Comparison of ENCODE assay signal across 8 cellular contexts in genomic region chr9:136052991-136053756, GRCh38. TPM values are rescaled to one million over a fixed set of nuclear protein-coding genes. Genes with fewer than 3 reads are reported as not detected.
DNase-seq lines count a peak whose midpoint lies in the region; ATAC-seq and TF ChIP-seq lines count a peak whose summit lies in the region.

No MANE protein-coding gene starts in this region.

- peaks cover 58% of the 10 kb centered on the region for H3K27me3 Mint-ChIP-seq in activated naive CD4-positive, alpha-beta T cell treated with anti-CD3 and anti-CD28 coated beads, Interleukin-2, amount 10 ng/mL, durations not matched to agents 7 days and 5 days
- H3K27me3 Mint-ChIP-seq in activated naive CD4-positive, alpha-beta T cell treated with anti-CD3 and anti-CD28 coated beads for 36 hours (ENCODE audit: low read depth) = peaks cover 8% of the 10 kb centered on the region

- peak overlapping the region; percentile 78 to 88 for H3K27ac ChIP-seq in SK-N-SH (ENCODE audit: low read depth in 2 of 2, low read length in 1 of 2)

- no peak overlapping the region for H3K4me3 Mint-ChIP-seq in activated naive CD4-positive, alpha-beta T cell treated with anti-CD3 and anti-CD28 coated beads, Interleukin-2, amount 10 ng/mL, durations not matched to agents 7 days and 5 days
- H3K4me3 Mint-ChIP-seq in activated naive CD4-positive, alpha-beta T cell treated with anti-CD3 and anti-CD28 coated beads for 36 hours = no peak overlapping the region

- peaks cover 21% of the 10 kb centered on the region for H3F3A ChIP-seq in SK-N-SH (replicated peaks; ENCODE audit: insufficient read depth)

- ATAC-seq in left ventricle myocardium superior (peak; percentile 40), GM21576 (IDR thresholded peaks at IDR 0.05; ENCODE audit: unreplicated experiment) (no peak)
- no peak for ATAC-seq in activated naive CD4-positive, alpha-beta T cell treated with anti-CD3 and anti-CD28 coated beads, Interleukin-2, amount 50 U/mL, for 72 hours

- peaks cover 78% of the 10 kb centered on the region for H3K79me2 ChIP-seq in SK-N-SH (ENCODE audit: insufficient read depth)

- peak overlapping the region; percentile 65 to 75; a peak in 3 of 4 replicates for H3K4me3 ChIP-seq in SK-N-SH (ENCODE audit: low read depth in 2 of 2, low read length in 1 of 2)
- H3K4me3 ChIP-seq in retinal pigment epithelial cell (ENCODE audit: low read length) = peak overlapping the region; percentile 74

- peak overlapping the region; percentile 99 for H3K4me2 ChIP-seq in SK-N-SH

- 56% methylated on average over 15 of the region's 23 CpGs for WGBS in SK-N-SH (ENCODE audit: low lambda C conversion rate)

- H3K36me3 Mint-ChIP-seq in activated naive CD4-positive, alpha-beta T cell treated with anti-CD3 and anti-CD28 coated beads, Interleukin-2, amount 50 U/mL, for 72 hours = no peaks in the 10 kb centered on the region
- H3K36me3 Mint-ChIP-seq in activated naive CD4-positive, alpha-beta T cell treated with anti-CD3 and anti-CD28 coated beads, Interleukin-2, amount 10 ng/mL, durations not matched to agents 7 days and 5 days = no peaks in the 10 kb centered on the region
- no peaks in the 10 kb centered on the region for H3K36me3 Mint-ChIP-seq in activated naive CD4-positive, alpha-beta T cell treated with anti-CD3 and anti-CD28 coated beads for 36 hours (ENCODE audit: low read depth)

- CTCF ChIA-PET in SK-N-SH (lab: Yijun Ruan, JAX) = interaction anchor here (0.6 to 4.0 kb wide), 5 partner anchors 37 to 93 kb away, joined by 3 to 25 read pairs (median 3); no protein-coding TSS in a partner anchor
- CTCF ChIA-PET in activated naive CD4-positive, alpha-beta T cell treated with anti-CD3 and anti-CD28 coated beads, Interleukin-2, amount 10 ng/mL, durations not matched to agents 7 days and 5 days (lab: Charles Lee) = no interaction called here
- CTCF ChIA-PET in activated naive CD4-positive, alpha-beta T cell treated with anti-CD3 and anti-CD28 coated beads for 36 hours (lab: Charles Lee) = interaction anchor here (1.7 kb wide), 1 partner anchor 69 kb away, joined by 4 read pairs; no protein-coding TSS in a partner anchor

- H3K36me3 ChIP-seq in SK-N-SH (replicated peaks in 1 of 2; ENCODE audit: control insufficient read depth in 1 of 2, insufficient read depth in 2 of 2, low read length in 1 of 2) = peaks cover 6 to 14% of the 10 kb centered on the region in 2 experiments

- peaks cover 28% of the 10 kb centered on the region for H4K20me1 ChIP-seq in SK-N-SH (ENCODE audit: insufficient read depth)

- H3K4me1 Mint-ChIP-seq in activated naive CD4-positive, alpha-beta T cell treated with anti-CD3 and anti-CD28 coated beads, Interleukin-2, amount 10 ng/mL, durations not matched to agents 7 days and 5 days = peaks cover 8% of the 10 kb centered on the region
- H3K4me1 Mint-ChIP-seq in activated naive CD4-positive, alpha-beta T cell treated with anti-CD3 and anti-CD28 coated beads for 36 hours (ENCODE audit: low read depth) = peaks cover 20% of the 10 kb centered on the region

- DNase-seq in ELF-1 (ENCODE audit: low read depth, low spot score) = peak; percentile 37
- DNase-seq in SK-N-SH = peak; percentile 50
- peak; percentile 52 for DNase-seq in left ventricle myocardium superior
- DNase-seq in retinal pigment epithelial cell (ENCODE audit: low read depth) = no peak
- no peak for DNase-seq in activated naive CD4-positive, alpha-beta T cell treated with anti-CD3 and anti-CD28 coated beads, Interleukin-2, amount 50 U/mL, for 72 hours (ENCODE audit: low spot score in 2 of 2)
- DNase-seq in activated naive CD4-positive, alpha-beta T cell treated with anti-CD3 and anti-CD28 coated beads, Interleukin-2, amount 10 ng/mL, durations not matched to agents 7 days and 5 days = no peak
- DNase-seq in activated naive CD4-positive, alpha-beta T cell treated with anti-CD3 and anti-CD28 coated beads for 36 hours = no peak

- POLR2A ChIA-PET in SK-N-SH (lab: Yijun Ruan, JAX) = interaction anchor here (1.2 kb wide), 1 partner anchor 56 kb away, joined by 3 read pairs; no protein-coding TSS in a partner anchor

- no peak overlapping the region for H3K27ac Mint-ChIP-seq in activated naive CD4-positive, alpha-beta T cell treated with anti-CD3 and anti-CD28 coated beads, Interleukin-2, amount 50 U/mL, for 72 hours
- H3K27ac Mint-ChIP-seq in activated naive CD4-positive, alpha-beta T cell treated with anti-CD3 and anti-CD28 coated beads, Interleukin-2, amount 10 ng/mL, durations not matched to agents 7 days and 5 days = no peak overlapping the region
- H3K27ac Mint-ChIP-seq in activated naive CD4-positive, alpha-beta T cell treated with anti-CD3 and anti-CD28 coated beads for 36 hours = no peak overlapping the region

- no peak for TF ChIP-seq RAD21 in SK-N-SH (IDR thresholded peaks at IDR 0.05; ENCODE audit: low read length)

- no peak overlapping the region for H2AFZ ChIP-seq in SK-N-SH (ENCODE audit: low read depth)

- no peaks in the 10 kb centered on the region for H3K27me3 ChIP-seq in SK-N-SH (ENCODE audit: insufficient read depth)

- no peaks in the 10 kb centered on the region for H3K9me2 ChIP-seq in SK-N-SH

- peak overlapping the region; percentile 84 for H3K9ac ChIP-seq in SK-N-SH

- intact Hi-C loops in left ventricle myocardium superior (cut with micrococcal nuclease) = no loop called here
- intact Hi-C loops in activated naive CD4-positive, alpha-beta T cell treated with anti-CD3 and anti-CD28 coated beads for 36 hours (cut with micrococcal nuclease) = no loop called here

- H3K4me1 ChIP-seq in SK-N-SH (ENCODE audit: control insufficient read depth in 1 of 2, insufficient read depth in 2 of 2, low read depth in 1 of 2, low read length in 1 of 2) = peaks cover 26 to 34% of the 10 kb centered on the region in 2 experiments; a peak in 3 of 4 replicates

- TF ChIP-seq CTCF in SK-N-SH (IDR thresholded peaks at IDR 0.05) (no peak), retinal pigment epithelial cell (conservative IDR thresholded peaks at IDR 0.05; ENCODE audit: low read depth, low read length) (no peak)

- TF ChIP-seq EP300 in SK-N-SH (IDR thresholded peaks at IDR 0.05; ENCODE audit: borderline replicate concordance in 1 of 2, low read depth in 1 of 2, low read length in 1 of 2) = no peak

- H3K9me3 Mint-ChIP-seq in activated naive CD4-positive, alpha-beta T cell treated with anti-CD3 and anti-CD28 coated beads, Interleukin-2, amount 50 U/mL, for 72 hours = no peaks in the 10 kb centered on the region
- no peaks in the 10 kb centered on the region for H3K9me3 Mint-ChIP-seq in activated naive CD4-positive, alpha-beta T cell treated with anti-CD3 and anti-CD28 coated beads, Interleukin-2, amount 10 ng/mL, durations not matched to agents 7 days and 5 days
- H3K9me3 Mint-ChIP-seq in activated naive CD4-positive, alpha-beta T cell treated with anti-CD3 and anti-CD28 coated beads for 36 hours = no peaks in the 10 kb centered on the region

- H3K9me3 ChIP-seq in SK-N-SH = no peaks in the 10 kb centered on the region

TF ChIP-seq in SK-N-SH, 30 proteins besides CTCF, POLR2A, EP300 and RAD21:
- TF ChIP-seq FOXM1 (IDR thresholded peaks at IDR 0.05; ENCODE audit: low read depth) (no peak), GABPA (IDR thresholded peaks at IDR 0.05; ENCODE audit: low read depth) (no peak)
- TF ChIP-seq, protein P1, sequence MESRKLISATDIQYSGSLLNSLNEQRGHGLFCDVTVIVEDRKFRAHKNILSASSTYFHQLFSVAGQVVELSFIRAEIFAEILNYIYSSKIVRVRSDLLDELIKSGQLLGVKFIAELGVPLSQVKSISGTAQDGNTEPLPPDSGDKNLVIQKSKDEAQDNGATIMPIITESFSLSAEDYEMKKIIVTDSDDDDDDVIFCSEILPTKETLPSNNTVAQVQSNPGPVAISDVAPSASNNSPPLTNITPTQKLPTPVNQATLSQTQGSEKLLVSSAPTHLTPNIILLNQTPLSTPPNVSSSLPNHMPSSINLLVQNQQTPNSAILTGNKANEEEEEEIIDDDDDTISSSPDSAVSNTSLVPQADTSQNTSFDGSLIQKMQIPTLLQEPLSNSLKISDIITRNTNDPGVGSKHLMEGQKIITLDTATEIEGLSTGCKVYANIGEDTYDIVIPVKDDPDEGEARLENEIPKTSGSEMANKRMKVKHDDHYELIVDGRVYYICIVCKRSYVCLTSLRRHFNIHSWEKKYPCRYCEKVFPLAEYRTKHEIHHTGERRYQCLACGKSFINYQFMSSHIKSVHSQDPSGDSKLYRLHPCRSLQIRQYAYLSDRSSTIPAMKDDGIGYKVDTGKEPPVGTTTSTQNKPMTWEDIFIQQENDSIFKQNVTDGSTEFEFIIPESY (IDR thresholded peaks at IDR 0.05; ENCODE audit: borderline replicate concordance, low read depth) = no peak

RNA-seq across cellular contexts. Expression of gene NACC2, which starts 41.9 kb away (rescaled TPM):
- polyA plus RNA-seq in SK-N-SH (2012; rRNA removed) = 18.4 and 22.1 TPM in 2 replicates
- polyA plus RNA-seq in SK-N-SH (2012; cell fraction: cytosol; rRNA removed) = 11.0 and 14.6 TPM in 2 replicates
- 32.2 and 32.4 TPM in 2 replicates for polyA plus RNA-seq in SK-N-SH (2012; cell fraction: nucleus; rRNA removed)
- 39.1 TPM for total RNA-seq in left ventricle myocardium superior
- total RNA-seq in activated naive CD4-positive, alpha-beta T cell treated with anti-CD3 and anti-CD28 coated beads, Interleukin-2, amount 50 U/mL, for 72 hours = 10 to 100 TPM in 1 of 2 donors, 1 to 10 TPM in 1; 4.5 to 10.0 TPM
- 1 to 10 TPM; 3.4 to 3.5 TPM for total RNA-seq in activated naive CD4-positive, alpha-beta T cell treated with anti-CD3 and anti-CD28 coated beads for 36 hours

Comparison
In these comparisons a context has a peak if more than half of its experiments do, and no peak if none do; other contexts are left out.
1. DNase-seq: peak in ELF-1 (single experiment), SK-N-SH (single experiment) and left ventricle myocardium superior (single experiment); none in retinal pigment epithelial cell (single experiment), activated naive CD4-positive, alpha-beta T cell treated with anti-CD3 and anti-CD28 coated beads, Interleukin-2, amount 50 U/mL, for 72 hours (0 of 2), activated naive CD4-positive, alpha-beta T cell treated with anti-CD3 and anti-CD28 coated beads, Interleukin-2, amount 10 ng/mL, durations not matched to agents 7 days and 5 days (single experiment) and activated naive CD4-positive, alpha-beta T cell treated with anti-CD3 and anti-CD28 coated beads for 36 hours (single experiment).